7 cellular contexts compared by ENCODE assay signal in the genomic region with DNA sequence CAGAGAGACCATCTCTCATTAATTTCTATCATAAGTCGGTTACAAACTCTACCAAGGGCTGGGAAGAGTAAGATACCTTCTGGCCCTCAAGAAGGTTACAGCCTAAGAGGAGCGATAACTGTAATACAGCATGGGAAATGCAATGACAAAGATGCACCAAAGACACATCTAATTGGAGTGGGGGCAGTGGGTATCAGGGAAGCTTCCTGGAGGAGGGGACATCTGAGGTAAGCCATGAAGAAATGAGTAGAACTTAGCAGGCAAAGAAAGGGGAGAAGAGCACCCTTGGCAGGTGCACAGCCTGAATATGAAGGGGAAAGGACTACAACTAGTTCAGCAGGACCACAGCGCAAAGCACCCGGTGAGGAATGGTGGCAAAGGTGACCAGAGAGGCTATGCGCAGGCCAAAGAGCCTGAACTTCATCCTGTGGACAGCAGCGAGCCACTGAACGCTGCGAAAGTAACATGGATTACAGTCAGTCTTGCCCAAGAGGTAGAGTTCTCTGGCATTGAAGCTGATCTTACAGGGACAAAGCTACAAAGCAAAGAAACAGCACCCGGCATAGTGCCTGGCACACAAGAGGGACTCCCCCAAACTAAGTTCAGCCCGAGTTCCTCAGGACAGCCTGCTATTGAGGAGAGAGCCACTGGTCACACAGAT. TPM values are rescaled to one million over a fixed set of nuclear protein-coding genes. Genes with fewer than 3 reads are reported as not detected.
DNase-seq lines count a peak whose midpoint lies in the region; ATAC-seq and TF ChIP-seq lines count a peak whose summit lies in the region.
"Had no signal": no experiment of that assay in that cellular context is flagged by ENCODE, and none has a peak within 500 bp of the region (broad histone marks: within the 10 kb centered on the region; RNA-seq: fewer than 3 reads in every experiment).

No MANE protein-coding gene starts in this region.

- H3K9me2 ChIP-seq in hepatocyte (replicated peaks; ENCODE audit: insufficient read depth), result no peaks in the 10 kb centered on the region

- H4K20me1 ChIP-seq in hepatocyte (ENCODE audit: insufficient read depth, poor library complexity, severe bottlenecking), result peaks cover 50% of the 10 kb centered on the region

- H3K4me1 ChIP-seq in heart right ventricle (peaks cover 15 to 67% (median 48%) of the 10 kb centered on the region in 9 donors), hepatocyte (ENCODE audit: insufficient read depth) (peaks cover 12% of the 10 kb centered on the region), uterus (peaks cover 0 to 12% of the 10 kb centered on the region in 2 donors)

- WGBS in heart right ventricle, 2 donors, result 60% methylated on average over 10 of the region's 10 CpGs
- 89% methylated on average over 10 of the region's 10 CpGs for whole genome bisulfite sequencing in hepatocyte (ENCODE audit: low lambda C conversion rate, missing lambda C conversion rate)

- no peaks in the 10 kb centered on the region for H3K27me3 ChIP-seq in heart right ventricle
- H3K27me3 ChIP-seq in hepatocyte, result no peaks in the 10 kb centered on the region
- no peaks in the 10 kb centered on the region for H3K27me3 ChIP-seq in uterus

- peaks cover 0 to 45% (median 6%) of the 10 kb centered on the region in 9 donors for H3K36me3 ChIP-seq in heart right ventricle
- no peaks in the 10 kb centered on the region for H3K36me3 ChIP-seq in hepatocyte (replicated peaks; ENCODE audit: insufficient read depth, low read depth)
- no peaks in the 10 kb centered on the region for H3K36me3 ChIP-seq in uterus

- TF ChIP-seq POLR2A in uterus (IDR thresholded peaks at IDR 0.05), result no peak

- no peak overlapping the region for H2AFZ ChIP-seq in hepatocyte

- peak overlapping the region in 7 of 10 donors; percentile 14 to 92 (median 84) for H3K27ac ChIP-seq in heart right ventricle
- peak overlapping the region; percentile 68 for H3K27ac ChIP-seq in hepatocyte
- peak overlapping the region in 1 of 2 donors; percentile 93 for H3K27ac ChIP-seq in uterus

- H3K79me2 ChIP-seq in hepatocyte, result peaks cover 74% of the 10 kb centered on the region

- peak overlapping the region; percentile 96 for H3K4me2 ChIP-seq in hepatocyte

- DNase-seq in heart right ventricle (no peak), cardiac septum (ENCODE audit: low spot score) (no peak), hepatocyte (ENCODE audit: low spot score) (peak; percentile 10), uterus (no peak)
- no peak for DNase-seq in stimulated activated CD4-positive, alpha-beta T cell treated with anti-CD3 and anti-CD28 coated beads, Interleukin-15, amount 100 ng/mL, for 24 hours

- ATAC-seq in heart right ventricle, result no peak
- ATAC-seq in HG03521 (IDR thresholded peaks at IDR 0.05; ENCODE audit: unreplicated experiment), result no peak

- H3K4me3 ChIP-seq in heart right ventricle (peak overlapping the region in 9 of 10 donors; percentile 67 to 97 (median 92)), hepatocyte (peak overlapping the region; percentile 85), uterus (peak overlapping the region; percentile 70 to 98)

- no peaks in the 10 kb centered on the region for H3K9me3 ChIP-seq in heart right ventricle
- H3K9me3 ChIP-seq in hepatocyte (ENCODE audit: low read depth), result no peaks in the 10 kb centered on the region
- no peaks in the 10 kb centered on the region for H3K9me3 ChIP-seq in uterus

- TF ChIP-seq CTCF in heart right ventricle (IDR thresholded peaks at IDR 0.05) (no peak), hepatocyte (IDR thresholded peaks at IDR 0.05; ENCODE audit: poor library complexity) (no peak), uterus (IDR thresholded peaks at IDR 0.05) (no peak)

- intact Hi-C loops in heart right ventricle (cut with DNase I), result loop anchor here in 2 of 10 donors (5.0 kb wide), 2 partner anchors 40 kb away; partner anchors contain the start of gene ZNF771 (in 1 of the 2)
- intact Hi-C loops in cardiac septum (cut with DNase I), result no loop called here
- intact Hi-C loops in uterus (cut with DNase I; ENCODE audit: low total_unique reads), result no loop called here

RNA-seq across cellular contexts. Expression of gene TBC1D10B, which starts 2.8 kb away (rescaled TPM):
- total RNA-seq in heart right ventricle (10 to 100 TPM; 18.0 to 27.7 (median 22.2) TPM), cardiac septum (23.7 TPM), hepatocyte (21.4 and 29.3 TPM in 2 replicates), uterus (10 to 100 TPM; 20.7 to 50.1 (median 29.9) TPM)
- polyA plus RNA-seq in heart right ventricle (10 to 100 TPM; 25.1 to 30.0 TPM), hepatocyte (33.3 and 37.9 TPM in 2 replicates)

RNA-seq across cellular contexts. Expression of gene MYL11, which starts 7.1 kb away (rescaled TPM):
- total RNA-seq in heart right ventricle (not detected), cardiac septum (0.59 TPM), hepatocyte (4.0 TPM in 1 of 2 replicates, not detected in the other), uterus (1 to 10 TPM in 1 of 4 donors, not detected in 3; 1.2 TPM)
- polyA plus RNA-seq in heart right ventricle (1 to 10 TPM in 1 of 2 donors, under 1 TPM in 1; 0.41 to 3.7 TPM), hepatocyte (2.2 and 5.3 TPM in 2 replicates)
- total RNA-seq: Daoy had no signal

RNA-seq across cellular contexts. Expression of gene CD2BP2, which starts 12.4 kb away (rescaled TPM):
- total RNA-seq in heart right ventricle, result 10 to 100 TPM; 34.9 to 48.8 (median 38.8) TPM
- 10 to 100 TPM; 19.9 to 47.7 TPM for polyA plus RNA-seq in heart right ventricle
- total RNA-seq in cardiac septum, result 41.7 TPM
- total RNA-seq in hepatocyte, result 44.2 and 45.1 TPM in 2 replicates
- 37.6 and 41.0 TPM in 2 replicates for polyA plus RNA-seq in hepatocyte
- total RNA-seq in uterus, result 10 to 100 TPM; 27.9 to 74.7 (median 32.8) TPM

RNA-seq across cellular contexts. Expression of gene SEPTIN1, which starts 14.9 kb away (rescaled TPM):
- total RNA-seq in heart right ventricle, result 1 to 10 TPM in 9 of 10 donors, under 1 TPM in 1; 0.97 to 6.8 (median 1.4) TPM
- 1 to 10 TPM in 1 of 2 donors, under 1 TPM in 1; 0.78 to 3.4 TPM for polyA plus RNA-seq in heart right ventricle
- total RNA-seq in cardiac septum, result 2.2 TPM
- total RNA-seq in hepatocyte, result not detected in 2 replicates
- polyA plus RNA-seq in hepatocyte, result 1.5 and 2.3 TPM in 2 replicates
- total RNA-seq in uterus, result 1 to 10 TPM in 2 of 4 donors, not detected in 2; 1.0 to 5.3 TPM
- total RNA-seq: Daoy had no signal

RNA-seq across cellular contexts. Expression of gene ZNF48, which starts 27.7 kb away (rescaled TPM):
- total RNA-seq in heart right ventricle (1 to 10 TPM; 3.2 to 6.6 (median 5.4) TPM), cardiac septum (6.1 TPM), hepatocyte (7.7 and 8.0 TPM in 2 replicates), uterus (10 to 100 TPM in 3 of 4 donors, 1 to 10 TPM in 1; 2.6 to 21.0 (median 12.7) TPM)
- polyA plus RNA-seq in heart right ventricle (1 to 10 TPM; 2.2 to 8.0 TPM), hepatocyte (6.1 and 7.1 TPM in 2 replicates)
